ENCODE assay signal across 21 cellular contexts in the genomic region with DNA sequence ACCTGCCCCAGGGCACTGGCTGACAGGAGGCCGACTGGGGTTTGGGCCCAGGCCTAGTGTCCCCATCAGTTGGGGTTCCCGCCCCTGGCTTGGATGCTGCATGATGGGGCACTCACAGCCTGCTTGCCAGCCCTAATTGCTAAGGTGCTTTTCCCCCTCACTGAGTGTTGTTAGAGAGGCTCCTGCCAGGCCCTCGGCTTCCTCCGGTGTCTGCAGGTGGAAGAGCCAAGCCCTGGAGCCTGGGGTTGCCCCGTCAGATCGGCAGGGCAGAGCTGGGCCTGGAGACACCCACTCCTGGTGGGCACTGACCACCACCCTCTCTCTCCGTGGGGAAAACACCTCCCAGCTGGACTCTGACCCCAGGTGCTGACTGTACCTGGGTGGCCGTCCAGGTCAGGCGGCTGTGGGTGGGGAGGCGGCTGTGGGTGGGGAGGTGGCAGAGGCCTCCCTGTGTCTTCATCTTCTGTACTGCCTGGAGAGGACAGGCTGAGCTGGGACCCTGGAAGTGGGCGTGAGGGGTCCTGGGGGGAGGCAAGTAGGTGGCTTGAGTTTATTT. TPM values are rescaled to one million over a fixed set of nuclear protein-coding genes. Genes with fewer than 3 reads are reported as not detected.
"Had no signal": no experiment of that assay in that cellular context is flagged by ENCODE, and none has a peak within 500 bp of the region (broad histone marks: within the 10 kb centered on the region; RNA-seq: fewer than 3 reads in every experiment).

No MANE protein-coding gene starts in this region.

- ATAC-seq: natural killer cell treated with Interleukin-12 subunit alpha and Interleukin-12 subunit beta and Interleukin-15 and Interleukin-18, amount 100 ng/mL, for 72 hours; sciatic nerve had no signal

- DNase-seq: cerebellar nuclear complex; dermis blood vessel endothelial cell; effector CD4-positive, alpha-beta T cell; foreskin melanocyte; head of caudate nucleus; hippocampal formation; retina; stimulated activated CD4-positive, alpha-beta T cell treated with anti-CD3 and anti-CD28 coated beads, Interleukin-2, amount 100 ng/mL, for 24 hours; stimulated activated naive CD4-positive, alpha-beta T cell; stomach; substantia nigra; trophoblast cell had no signal

- H3K36me3 ChIP-seq: neural progenitor cell, prostate gland, stomach, thoracic aorta had no signal

- H3K9me3 ChIP-seq: prostate gland, stomach, thoracic aorta had no signal

- H3K27ac ChIP-seq: neural progenitor cell, parathyroid adenoma, prostate gland, stomach, thoracic aorta had no signal

- H3K4me3 ChIP-seq: neural progenitor cell, prostate gland, stomach, thoracic aorta had no signal

- H3K9ac ChIP-seq: neural progenitor cell, parathyroid adenoma had no signal

RNA-seq across cellular contexts. Expression of a gene that starts 14.2 kb away (rescaled TPM):
- total RNA-seq: dermis blood vessel endothelial cell; kidney epithelial cell; natural killer cell treated with Interleukin-12 subunit alpha and Interleukin-12 subunit beta and Interleukin-15 and Interleukin-18, amount 100 ng/mL, for 72 hours; omental fat pad; sciatic nerve; skeletal muscle tissue; thoracic aorta had no signal
